1 cellular context compared by ENCODE assay signal in genomic region chr11:128457874-128458273, GRCh38.
TF ChIP-seq lines count a peak whose summit lies in the region.

No MANE protein-coding gene starts in this region.

TF ChIP-seq in GM12878, 131 proteins besides CTCF, POLR2A, EP300 and RAD21 (continued from another document):
- TF ChIP-seq PBX3 (IDR thresholded peaks at IDR 0.05; ENCODE audit: insufficient replicate concordance, low read depth, low read length) (no peak), SP1 (IDR thresholded peaks at IDR 0.05; ENCODE audit: low read depth, low read length) (no peak)
